In genomic region chr22:22321743-22322611, GRCh38 we compare ENCODE assay signal across 8 cellular contexts.
DNase-seq lines count a peak whose midpoint lies in the region; ATAC-seq and TF ChIP-seq lines count a peak whose summit lies in the region.
"Not testable (repeated sequence)": the region's sequence is repeated elsewhere in the genome, so short reads cannot be mapped to it uniquely, and the experiment has no call there.

No MANE protein-coding gene starts in this region.

- DNase-seq in COLO829 (ENCODE audit: low spot score) = peak; percentile 79
- peak; percentile 62 for DNase-seq in LoVo (ENCODE audit: low spot score)
- peak; percentile 27 for DNase-seq in RPMI7951 (ENCODE audit: low read depth)
- peak; percentile 69 for DNase-seq in activated T-cell treated with anti-CD3 and anti-CD28 coated beads, Interleukin-2, amount 50 U/mL, for 1 hour
- peak; percentile 69 to 82 for DNase-seq in erythroblast (lab: John Stamatoyannopoulos, UW)
- DNase-seq in myocyte (ENCODE audit: low read depth) = peak; percentile 74
- peak; percentile 57 for DNase-seq in stimulated activated CD8-positive, alpha-beta memory T cell treated with anti-CD3 and anti-CD28 coated beads, Interleukin-4, amount 100 ng/mL, for 24 hours (ENCODE audit: low read depth)

- ATAC-seq in GM21717 (IDR thresholded peaks at IDR 0.05; ENCODE audit: unreplicated experiment) = peak; percentile 78

- TF ChIP-seq POLR2A in erythroblast (IDR thresholded peaks at IDR 0.05; ENCODE audit: low read length) = not testable (repeated sequence)

Comparison
In these comparisons a context has a peak if more than half of its experiments do, and no peak if none do; other contexts are left out.
1. Peak in every context shown above with its lines: DNase-seq and ATAC-seq.
2. DNase-seq: peak in every context shown above with its lines; median percentile 79 in COLO829; 76 in erythroblast; 74 in myocyte; 69 in activated T-cell treated with anti-CD3 and anti-CD28 coated beads, Interleukin-2, amount 50 U/mL, for 1 hour; 62 in LoVo; 57 in stimulated activated CD8-positive, alpha-beta memory T cell treated with anti-CD3 and anti-CD28 coated beads, Interleukin-4, amount 100 ng/mL, for 24 hours; 27 in RPMI7951.